Comparison of ENCODE assay signal across 17 cellular contexts in the genomic region with DNA sequence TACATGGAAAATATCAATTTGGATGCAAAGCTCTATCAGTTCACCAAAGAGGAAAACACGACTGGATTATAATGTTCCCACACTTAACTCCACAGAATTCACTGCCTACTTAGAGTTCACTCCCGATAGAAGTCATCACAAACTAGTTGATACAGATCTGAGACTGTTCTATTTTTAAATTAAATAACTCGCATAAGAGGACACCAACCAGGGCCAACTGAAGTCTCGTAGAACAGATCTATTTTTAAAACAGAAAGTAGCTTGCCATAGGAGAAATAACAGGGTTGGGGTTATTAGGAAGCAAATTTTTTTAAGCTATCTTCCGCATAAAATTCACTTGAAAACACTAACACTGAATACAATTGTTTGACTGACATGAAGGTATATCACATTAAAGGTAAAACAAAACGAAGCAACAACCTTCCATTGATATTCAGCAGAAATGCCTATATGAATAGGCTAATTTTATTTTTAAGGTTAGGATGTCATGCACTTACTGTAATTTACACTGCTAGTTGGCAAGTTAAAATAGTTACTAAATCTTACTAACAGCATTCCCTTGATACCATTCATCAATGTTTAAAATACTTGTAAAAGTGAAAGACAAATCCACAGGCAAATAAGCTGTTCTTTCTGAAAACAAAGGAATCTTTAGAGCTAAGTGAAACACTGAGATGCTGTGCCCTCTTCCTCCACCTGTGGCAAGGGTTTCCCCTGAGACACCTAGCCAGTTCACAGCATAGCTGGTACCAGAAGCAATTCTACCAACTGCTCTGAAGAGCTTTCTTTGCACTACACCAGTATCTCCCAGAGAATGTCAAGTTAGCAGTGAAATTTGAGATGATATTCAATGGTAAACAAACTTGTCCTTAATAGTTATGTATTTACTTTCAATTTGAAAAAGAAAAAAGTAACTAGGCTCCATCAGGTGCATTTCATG.
DNase-seq lines count a peak whose midpoint lies in the region; ATAC-seq and TF ChIP-seq lines count a peak whose summit lies in the region.
"Had no signal": no experiment of that assay in that cellular context is flagged by ENCODE, and none has a peak within 500 bp of the region (broad histone marks: within the 10 kb centered on the region; RNA-seq: fewer than 3 reads in every experiment).

No MANE protein-coding gene starts in this region.

- H3K27me3 ChIP-seq in heart right ventricle (no peaks in the 10 kb centered on the region), sigmoid colon (no peaks in the 10 kb centered on the region)
- H3K27me3 ChIP-seq: testis had no signal

- H3K36me3 Mint-ChIP-seq in activated CD4-positive, alpha-beta T cell treated with anti-CD3 and anti-CD28 coated beads, Interleukin-2, amount 10 ng/mL, durations not matched to agents 7 days and 5 days (ENCODE audit: low read depth): peaks cover 22% of the 10 kb centered on the region

- peak overlapping the region; percentile 26 for H3K4me3 Mint-ChIP-seq in activated CD4-positive, alpha-beta T cell treated with anti-CD3 and anti-CD28 coated beads, Interleukin-2, amount 10 ng/mL, durations not matched to agents 7 days and 5 days

- H3K27ac ChIP-seq in heart right ventricle (peak overlapping the region in 8 of 10 donors; percentile 11 to 73 (median 60)), sigmoid colon (peak overlapping the region in 2 of 4 donors; percentile 46 to 57)
- H3K27ac ChIP-seq: testis had no signal

- TF ChIP-seq CTCF in heart right ventricle (IDR thresholded peaks at IDR 0.05) (no peak), sigmoid colon (IDR thresholded peaks at IDR 0.05) (no peak)

- TF ChIP-seq EP300 in sigmoid colon (IDR thresholded peaks at IDR 0.05): no peak

- no peak for TF ChIP-seq POLR2A in sigmoid colon (IDR thresholded peaks at IDR 0.05)

- peaks cover 48% of the 10 kb centered on the region for H3K4me1 Mint-ChIP-seq in activated CD4-positive, alpha-beta T cell treated with anti-CD3 and anti-CD28 coated beads, Interleukin-2, amount 10 ng/mL, durations not matched to agents 7 days and 5 days

- no peak for DNase-seq in activated CD4-positive, alpha-beta T cell treated with anti-CD3 and anti-CD28 coated beads, Interleukin-2, amount 10 ng/mL, durations not matched to agents 7 days and 5 days
- no peak for DNase-seq in activated CD4-positive, alpha-beta T cell treated with anti-CD3 and anti-CD28 coated beads for 4 hours
- DNase-seq in OCI-M1 (lab: John Stamatoyannopoulos, UW) (peak; percentile 30), heart right ventricle (no peak), sigmoid colon (no peak), superior temporal gyrus (ENCODE audit: extremely low spot score) (no peak)
- no peak for DNase-seq in effector CD8-positive, alpha-beta T cell (lab: John Stamatoyannopoulos, UW)
- DNase-seq: activated CD8-positive, alpha-beta memory T cell treated with anti-CD3 and anti-CD28 coated beads for 24 hours; Caco-2; cerebellar nuclear complex; NCI-H1105 treated with DMSO at 0.1 percent for 48 hours; NCI-H524; stimulated activated CD4-positive, alpha-beta T cell treated with anti-CD3 and anti-CD28 coated beads, Interleukin-12 subunit alpha, Interleukin-12 subunit beta, amount 100 ng/mL, for 4 hours; T1000; testis had no signal

- H3K4me3 ChIP-seq in heart right ventricle: peak overlapping the region in 7 of 10 donors; percentile 3 to 37 (median 23)
- peak overlapping the region in 3 of 4 donors; percentile 1 to 24 (median 16) for H3K4me3 ChIP-seq in sigmoid colon
- H3K4me3 ChIP-seq: testis had no signal

- intact Hi-C loops in heart right ventricle (cut with DNase I) (no loop called here), sigmoid colon (cut with DNase I) (loop anchor here (10.0 kb wide), 1 partner anchor 122 kb away; no protein-coding TSS in a partner anchor)

- no peaks in the 10 kb centered on the region for H3K9me3 ChIP-seq in heart right ventricle
- H3K9me3 ChIP-seq in sigmoid colon: no peaks in the 10 kb centered on the region
- H3K9me3 ChIP-seq: testis had no signal

- H3K4me1 ChIP-seq in heart right ventricle (peaks cover 0 to 19% (median 8%) of the 10 kb centered on the region in 9 donors), sigmoid colon (peaks cover 0 to 36% (median 24%) of the 10 kb centered on the region in 4 donors)
- H3K4me1 ChIP-seq: testis had no signal

- peak overlapping the region; percentile 79 for H3K27ac Mint-ChIP-seq in activated CD4-positive, alpha-beta T cell treated with anti-CD3 and anti-CD28 coated beads, Interleukin-2, amount 10 ng/mL, durations not matched to agents 7 days and 5 days

- H3K9me3 Mint-ChIP-seq in activated CD4-positive, alpha-beta T cell treated with anti-CD3 and anti-CD28 coated beads, Interleukin-2, amount 10 ng/mL, durations not matched to agents 7 days and 5 days: peaks cover 14% of the 10 kb centered on the region

- H3K36me3 ChIP-seq in heart right ventricle (no peaks in the 10 kb centered on the region), sigmoid colon (no peaks in the 10 kb centered on the region)

- WGBS in heart right ventricle, 2 donors: 23 to 26% methylated on average over 6 of the region's 6 CpGs
- WGBS in sigmoid colon, 2 donors: 43 to 80% methylated on average over 6 of the region's 6 CpGs

- peak in 7 of 8 donors; percentile 40 to 79 (median 67) for ATAC-seq in heart right ventricle
- no peak for ATAC-seq in HG02938 (IDR thresholded peaks at IDR 0.05; ENCODE audit: unreplicated experiment)
- ATAC-seq: left lobe of liver had no signal

- CTCF ChIA-PET in activated CD4-positive, alpha-beta T cell treated with anti-CD3 and anti-CD28 coated beads, Interleukin-2, amount 10 ng/mL, durations not matched to agents 7 days and 5 days (lab: Charles Lee): no interaction called here

- no peaks in the 10 kb centered on the region for H3K27me3 Mint-ChIP-seq in activated CD4-positive, alpha-beta T cell treated with anti-CD3 and anti-CD28 coated beads, Interleukin-2, amount 10 ng/mL, durations not matched to agents 7 days and 5 days

- POLR2A ChIA-PET in activated CD4-positive, alpha-beta T cell treated with anti-CD3 and anti-CD28 coated beads, Interleukin-2, amount 10 ng/mL, durations not matched to agents 7 days and 5 days (lab: Charles Lee): no interaction called here
